13 cellular contexts compared by ENCODE assay signal in genomic region chr1:68141079-68141800, GRCh38.
DNase-seq lines count a peak whose midpoint lies in the region; ATAC-seq, FAIRE-seq and TF ChIP-seq lines count a peak whose summit lies in the region.
"Had no signal": no experiment of that assay in that cellular context is flagged by ENCODE, and none has a peak within 500 bp of the region (broad histone marks: within the 10 kb centered on the region; RNA-seq: fewer than 3 reads in every experiment).

No MANE protein-coding gene starts in this region.

- H3K4me3 ChIP-seq in cardiac fibroblast (replicated peaks in 1 of 2; ENCODE audit: low read depth in 2 of 2, low read length in 2 of 2) (no peak overlapping the region), iPS-20b (ENCODE audit: low read length) (peak overlapping the region; percentile 38; the same call in 1 of the 2 replicates)
- H3K4me3 ChIP-seq: GM12878 had no signal

- peak overlapping the region; percentile 47; the same call in 1 of the 2 replicates for H3K9ac ChIP-seq in iPS-20b (ENCODE audit: low read depth, low read length)

- TF ChIP-seq CTCF in cardiac fibroblast (IDR thresholded peaks at IDR 0.05; ENCODE audit: low read depth, low read length): no peak

- DNase-seq in cardiac fibroblast (ENCODE audit: low read depth in 2 of 2) (peak; percentile 67 to 91), retina (peak; percentile 31), HuH-7.5 (ENCODE audit: low spot score) (no peak), NCI-H345 (lab: John Stamatoyannopoulos, UW) (no peak)
- DNase-seq: activated B cell treated with CpG ODN at 0.5 μM for 24 hours, activated gamma-delta T cell treated with Interleukin-2 at 50 U/mL for 16 hours had no signal

- peaks cover 25% of the 10 kb centered on the region for H3K4me1 ChIP-seq in iPS-20b (ENCODE audit: insufficient read depth, low read length)

- ATAC-seq in HG03196 (IDR thresholded peaks at IDR 0.05; ENCODE audit: unreplicated experiment) (no peak), GM18907 (IDR thresholded peaks at IDR 0.05; ENCODE audit: unreplicated experiment) (no peak)
- ATAC-seq: GM12878, Panc1 had no signal

- H3K27me3 ChIP-seq in iPS-20b (ENCODE audit: insufficient read depth, low read length): no peaks in the 10 kb centered on the region

- H3K27ac ChIP-seq in iPS-20b (ENCODE audit: low read length): no peak overlapping the region
- H3K27ac ChIP-seq: C4-2B had no signal

- no peaks in the 10 kb centered on the region; the same call in 1 of the 2 replicates for H3K36me3 ChIP-seq in iPS-20b (ENCODE audit: insufficient read depth, low read depth, low read length)

- peak; percentile 95 for FAIRE-seq in G401.6 (lab: Jason Lieb, UNC)
- FAIRE-seq: GM12878 had no signal

- no peaks in the 10 kb centered on the region for H3K9me3 ChIP-seq in iPS-20b (ENCODE audit: insufficient read depth, low read depth, low read length)

Comparison
In these comparisons a context has a peak if more than half of its experiments do, and no peak if none do; other contexts are left out.
1. DNase-seq: peak in cardiac fibroblast (2 of 2) and retina (single experiment); none in HuH-7.5 (single experiment) and NCI-H345 (single experiment).